14 cellular contexts compared by ENCODE assay signal in the genomic region with DNA sequence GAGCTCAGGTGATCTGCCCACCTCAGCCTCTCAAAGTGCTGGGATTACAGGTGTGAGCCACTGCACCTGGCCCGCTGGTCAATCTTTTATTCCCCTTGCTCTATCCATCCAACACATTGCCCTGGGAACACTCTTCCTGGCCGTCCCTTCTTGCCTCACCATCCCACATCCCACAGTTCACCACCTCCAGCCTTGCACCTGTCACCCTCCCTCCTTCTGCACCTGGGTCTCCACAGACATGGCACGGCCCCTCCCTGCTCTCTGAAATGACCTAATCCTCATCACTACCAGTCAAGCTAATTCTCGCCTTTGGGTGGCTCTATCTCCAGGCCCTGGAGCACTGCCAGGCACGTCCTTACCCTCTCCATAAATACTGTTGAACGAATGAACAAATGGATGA.
"Had no signal": no experiment of that assay in that cellular context is flagged by ENCODE, and none has a peak within 500 bp of the region (broad histone marks: within the 10 kb centered on the region; RNA-seq: fewer than 3 reads in every experiment).

No MANE protein-coding gene starts in this region.

- H3K36me3 Mint-ChIP-seq: immature natural killer cell, memory B cell had no signal

- H3K27ac Mint-ChIP-seq: endodermal cell, immature natural killer cell, memory B cell, nephron progenitor cell had no signal

- DNase-seq: effector CD4-positive, alpha-beta T cell; endodermal cell; erythroblast; foreskin keratinocyte; immature natural killer cell; left ventricle myocardium inferior; lower lobe of right lung; midbrain; nephron progenitor cell; small intestine; stimulated activated CD4-positive, alpha-beta T cell treated with anti-CD3 and anti-CD28 coated beads, Interleukin-2, amount 100 ng/mL, for 48 hours; stimulated activated naive CD4-positive, alpha-beta T cell treated with Interleukin-2 at 50 U/mL for 16 hours; trophoblast cell had no signal

- ATAC-seq: foreskin keratinocyte, lower lobe of right lung had no signal

- H3K9me3 Mint-ChIP-seq: endodermal cell, immature natural killer cell, nephron progenitor cell had no signal

- H3K4me3 Mint-ChIP-seq: endodermal cell, immature natural killer cell, memory B cell, nephron progenitor cell had no signal
